Comparison of ENCODE assay signal across 10 cellular contexts in genomic region chr19:18847516-18848463, GRCh38. TPM values are rescaled to one million over a fixed set of nuclear protein-coding genes. Genes with fewer than 3 reads are reported as not detected.
DNase-seq lines count a peak whose midpoint lies in the region; TF ChIP-seq lines count a peak whose summit lies in the region.
"Had no signal": no experiment of that assay in that cellular context is flagged by ENCODE, and none has a peak within 500 bp of the region (broad histone marks: within the 10 kb centered on the region; RNA-seq: fewer than 3 reads in every experiment).

No MANE protein-coding gene starts in this region.

- POLR2A ChIA-PET in SK-N-SH (lab: Yijun Ruan, JAX) = interaction anchor here (0.7 to 3.4 kb wide), 9 partner anchors 8 to 277 kb away, joined by 4 to 14 read pairs (median 4); partner anchors contain the start of genes REX1BD, UBA52 and UPF1

- no peak overlapping the region for H2AFZ ChIP-seq in SK-N-SH (ENCODE audit: low read depth)

- H3K4me1 ChIP-seq in SK-N-SH (ENCODE audit: control insufficient read depth in 1 of 2, insufficient read depth in 2 of 2, low read depth in 1 of 2, low read length in 1 of 2) (peaks cover 24 to 78% of the 10 kb centered on the region in 2 experiments), sigmoid colon (peaks cover 0 to 75% (median 55%) of the 10 kb centered on the region in 4 donors)

- CTCF ChIA-PET in SK-N-SH (lab: Yijun Ruan, JAX) = interaction anchor here (0.6 to 16.0 kb wide), 66 partner anchors 8 to 413 kb away, joined by 3 to 234 read pairs (median 4); partner anchors contain the start of genes CERS1, COMP, KXD1 and REX1BD

- no peaks in the 10 kb centered on the region for H3K9me2 ChIP-seq in SK-N-SH

- TF ChIP-seq CTCF in CD14-positive monocyte (IDR thresholded peaks at IDR 0.05) (peak; percentile 67), SK-N-SH (IDR thresholded peaks at IDR 0.05) (no peak), fibroblast of the aortic adventitia (IDR thresholded peaks at IDR 0.05; ENCODE audit: insufficient read depth, low read length) (no peak), sigmoid colon (IDR thresholded peaks at IDR 0.05) (no peak), WERI-Rb-1 (IDR thresholded peaks at IDR 0.05; ENCODE audit: low read depth, low read length) (no peak)

- intact Hi-C loops in CD14-positive monocyte (cut with micrococcal nuclease) = loop anchor here (5.0 to 10.0 kb wide), 2 partner anchors 143 to 395 kb away; no protein-coding TSS in a partner anchor
- intact Hi-C loops in sigmoid colon (cut with DNase I) = loop anchor here (1.0 to 10.0 kb wide), 3 partner anchors 133 to 390 kb away; no protein-coding TSS in a partner anchor

- H3K27ac ChIP-seq in SK-N-SH (ENCODE audit: low read depth in 2 of 2, low read length in 1 of 2) = peak overlapping the region; percentile 63 to 98; a peak in 3 of 4 replicates
- H3K27ac ChIP-seq in sigmoid colon = peak overlapping the region; percentile 69 to 74 (median 71)
- no peak overlapping the region for H3K27ac ChIP-seq in WERI-Rb-1

- H3K27me3 ChIP-seq in SK-N-SH (ENCODE audit: insufficient read depth) (no peaks in the 10 kb centered on the region), sigmoid colon (no peaks in the 10 kb centered on the region), WERI-Rb-1 (ENCODE audit: insufficient read depth, low read depth, severe bottlenecking) (no peaks in the 10 kb centered on the region)

- H3K9ac ChIP-seq in SK-N-SH = no peak overlapping the region; the same call in 1 of the 2 replicates

- 18% methylated on average over 23 of the region's 25 CpGs for WGBS in SK-N-SH (ENCODE audit: low lambda C conversion rate)
- 83 to 86% methylated on average over 25 of the region's 25 CpGs for WGBS in sigmoid colon, 2 donors

- peak overlapping the region in 1 of 2 experiments; percentile 10; a peak in 2 of 4 replicates for H3K4me3 ChIP-seq in SK-N-SH (ENCODE audit: low read depth in 2 of 2, low read length in 1 of 2)
- peak overlapping the region; percentile 4 for H3K4me3 ChIP-seq in fibroblast of the aortic adventitia (ENCODE audit: low read depth, low read length)
- no peak overlapping the region for H3K4me3 ChIP-seq in sigmoid colon
- no peak overlapping the region for H3K4me3 ChIP-seq in WERI-Rb-1 (ENCODE audit: low read depth, low read length)

- H3K36me3 ChIP-seq in SK-N-SH (replicated peaks in 1 of 2; ENCODE audit: control insufficient read depth in 1 of 2, insufficient read depth in 2 of 2, low read length in 1 of 2) = peaks cover 18 to 29% of the 10 kb centered on the region in 2 experiments
- H3K36me3 ChIP-seq in sigmoid colon = peaks cover 3 to 33% (median 29%) of the 10 kb centered on the region in 4 donors
- H3K36me3 ChIP-seq in WERI-Rb-1 = peaks cover 57% of the 10 kb centered on the region

- TF ChIP-seq RAD21 in SK-N-SH (IDR thresholded peaks at IDR 0.05; ENCODE audit: low read length) = no peak; the same call in 1 of the 2 replicates

- peaks cover 41 to 62% of the 10 kb centered on the region in 2 donors for H3K36me3 Mint-ChIP-seq in CD14-positive monocyte
- H3K36me3 Mint-ChIP-seq: naive B cell had no signal

- peaks cover 69% of the 10 kb centered on the region for H3K4me1 Mint-ChIP-seq in CD14-positive monocyte

- H3K27ac Mint-ChIP-seq in CD14-positive monocyte = peak overlapping the region; percentile 89 to 98 (median 92)

- peaks cover 84% of the 10 kb centered on the region for H4K20me1 ChIP-seq in SK-N-SH (ENCODE audit: insufficient read depth)

- H3F3A ChIP-seq in SK-N-SH (replicated peaks; ENCODE audit: insufficient read depth) = peaks cover 16% of the 10 kb centered on the region

- DNase-seq in CD14-positive monocyte (ENCODE audit: low spot score) (no peak), SK-N-SH (peak; percentile 84), fibroblast of the aortic adventitia (ENCODE audit: low read depth) (peak; percentile 77), sigmoid colon (no peak), kidney tubule cell (ENCODE audit: low spot score) (no peak), NCI-H526 (lab: John Stamatoyannopoulos, UW) (no peak), COLO668 (lab: John Stamatoyannopoulos, UW; ENCODE audit: unreplicated experiment) (no peak), WERI-Rb-1 (no peak)

- peak; percentile 32 to 74; a peak in 2 of 4 replicates for TF ChIP-seq EP300 in SK-N-SH (IDR thresholded peaks at IDR 0.05; ENCODE audit: borderline replicate concordance in 1 of 2, low read depth in 1 of 2, low read length in 1 of 2)
- TF ChIP-seq EP300 in sigmoid colon (IDR thresholded peaks at IDR 0.05) = no peak

- no peaks in the 10 kb centered on the region for H3K9me3 Mint-ChIP-seq in CD14-positive monocyte
- H3K9me3 Mint-ChIP-seq: naive B cell had no signal

- H3K4me3 Mint-ChIP-seq in CD14-positive monocyte = peak overlapping the region; percentile 60 to 88

- H3K27me3 Mint-ChIP-seq in CD14-positive monocyte (ENCODE audit: low read depth in 3 of 3) = peaks cover 0 to 2% (median 0%) of the 10 kb centered on the region in 3 donors
- H3K27me3 Mint-ChIP-seq: naive B cell had no signal

- no peak for TF ChIP-seq POLR2A in sigmoid colon (IDR thresholded peaks at IDR 0.05)

- peak overlapping the region; percentile 67 for H3K4me2 ChIP-seq in SK-N-SH

- no peaks in the 10 kb centered on the region for H3K9me3 ChIP-seq in SK-N-SH
- H3K9me3 ChIP-seq in sigmoid colon = no peaks in the 10 kb centered on the region
- no peaks in the 10 kb centered on the region for H3K9me3 ChIP-seq in WERI-Rb-1 (ENCODE audit: severe bottlenecking)

- peaks cover 88% of the 10 kb centered on the region for H3K79me2 ChIP-seq in SK-N-SH (ENCODE audit: insufficient read depth)

TF ChIP-seq in SK-N-SH, 30 proteins besides CTCF, POLR2A, EP300 and RAD21 (continues in another document):
- TF ChIP-seq PBX3 (IDR thresholded peaks at IDR 0.05) = peak; percentile 67
- peak; percentile 74 for TF ChIP-seq RCOR1 (IDR thresholded peaks at IDR 0.05; ENCODE audit: low read length)
- TF ChIP-seq GATA2 (CRISPR knock-in tag; IDR thresholded peaks at IDR 0.05) = peak; percentile 85
- 0 out of 2 replicates have a peak, but pooled peaks have one; percentile 6 for TF ChIP-seq MAX (IDR thresholded peaks at IDR 0.05; ENCODE audit: low read depth)
- no peak for TF ChIP-seq RXRA (IDR thresholded peaks at IDR 0.05; ENCODE audit: borderline replicate concordance, low read depth)
- no peak for TF ChIP-seq NFIC (IDR thresholded peaks at IDR 0.05; ENCODE audit: borderline replicate concordance)

RNA-seq across cellular contexts. Expression of gene UPF1, which starts 16.0 kb away (rescaled TPM):
- 1 to 10 TPM; 2.6 to 3.2 TPM for polyA plus RNA-seq in CD14-positive monocyte
- 20.3 and 33.3 TPM in 2 replicates for polyA plus RNA-seq in SK-N-SH (2012; rRNA removed)
- polyA plus RNA-seq in SK-N-SH (2012; cell fraction: cytosol; rRNA removed) = 15.1 and 18.6 TPM in 2 replicates
- polyA plus RNA-seq in SK-N-SH (2012; cell fraction: nucleus; rRNA removed) = 79.6 and 83.0 TPM in 2 replicates
- total RNA-seq in fibroblast of the aortic adventitia (ENCODE audit: low replicate concordance) = 17.7 and 37.3 TPM in 2 replicates
- total RNA-seq in sigmoid colon = 10 to 100 TPM; 48.4 to 55.3 (median 49.0) TPM
- 10 to 100 TPM; 27.6 to 62.1 (median 31.4) TPM for polyA plus RNA-seq in sigmoid colon

RNA-seq across cellular contexts. Expression of gene CERS1, which starts 48.2 kb away (rescaled TPM):
- polyA plus RNA-seq in CD14-positive monocyte = not detected
- polyA plus RNA-seq in SK-N-SH (2012; rRNA removed) = 5.4 and 7.3 TPM in 2 replicates
- polyA plus RNA-seq in SK-N-SH (2012; cell fraction: cytosol; rRNA removed) = 3.7 and 5.1 TPM in 2 replicates
- polyA plus RNA-seq in SK-N-SH (2012; cell fraction: nucleus; rRNA removed) = 6.2 and 6.4 TPM in 2 replicates
- total RNA-seq in fibroblast of the aortic adventitia (ENCODE audit: low replicate concordance) = 1.1 and 1.6 TPM in 2 replicates
- total RNA-seq in sigmoid colon = 1 to 10 TPM in 2 of 4 donors, under 1 TPM in 2; 0.36 to 3.6 (median 1.1) TPM
- under 1 TPM in 1 of 3 donors, not detected in 2; 0.70 TPM for polyA plus RNA-seq in sigmoid colon
- total RNA-seq: Daoy had no signal

RNA-seq across cellular contexts. Expression of gene COMP, which starts 56.7 kb away (rescaled TPM):
- polyA plus RNA-seq in CD14-positive monocyte (not detected), SK-N-SH (2012; rRNA removed) (0.26 and 0.42 TPM in 2 replicates), sigmoid colon (under 1 TPM in 1 of 3 donors, not detected in 2; 0.22 TPM)
- polyA plus RNA-seq in SK-N-SH (2012; cell fraction: cytosol; rRNA removed) = 0.15 and 0.17 TPM in 2 replicates
- 0.35 and 1.6 TPM in 2 replicates for polyA plus RNA-seq in SK-N-SH (2012; cell fraction: nucleus; rRNA removed)
- total RNA-seq in fibroblast of the aortic adventitia (ENCODE audit: low replicate concordance) (0.49 and 0.63 TPM in 2 replicates), sigmoid colon (1 to 10 TPM in 2 of 4 donors, under 1 TPM in 2; 0.54 to 6.9 (median 1.0) TPM)
- total RNA-seq: Daoy had no signal

Comparison
In these comparisons a context has a peak if more than half of its experiments do, and no peak if none do; other contexts are left out.
1. DNase-seq: peak in SK-N-SH (single experiment) and fibroblast of the aortic adventitia (single experiment); none in CD14-positive monocyte (single experiment), sigmoid colon (single experiment), kidney tubule cell (single experiment), NCI-H526 (0 of 2), COLO668 (single experiment) and WERI-Rb-1 (single experiment).